1 cellular context compared by ENCODE assay signal in genomic region chr9:128087262-128087661, GRCh38.
TF ChIP-seq lines count a peak whose summit lies in the region.

No MANE protein-coding gene starts in this region.

TF ChIP-seq in K562, 482 proteins besides CTCF, POLR2A, EP300 and RAD21:
- TF ChIP-seq, protein P1, sequence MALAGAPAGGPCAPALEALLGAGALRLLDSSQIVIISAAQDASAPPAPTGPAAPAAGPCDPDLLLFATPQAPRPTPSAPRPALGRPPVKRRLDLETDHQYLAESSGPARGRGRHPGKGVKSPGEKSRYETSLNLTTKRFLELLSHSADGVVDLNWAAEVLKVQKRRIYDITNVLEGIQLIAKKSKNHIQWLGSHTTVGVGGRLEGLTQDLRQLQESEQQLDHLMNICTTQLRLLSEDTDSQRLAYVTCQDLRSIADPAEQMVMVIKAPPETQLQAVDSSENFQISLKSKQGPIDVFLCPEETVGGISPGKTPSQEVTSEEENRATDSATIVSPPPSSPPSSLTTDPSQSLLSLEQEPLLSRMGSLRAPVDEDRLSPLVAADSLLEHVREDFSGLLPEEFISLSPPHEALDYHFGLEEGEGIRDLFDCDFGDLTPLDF (CRISPR knock-in tag; IDR thresholded peaks at IDR 0.05), result no peak
- TF ChIP-seq TSC22D4 (tag; IDR thresholded peaks at IDR 0.05), result no peak
- TF ChIP-seq HDAC2 (IDR thresholded peaks at IDR 0.05), result 0 out of 2 replicates have a peak, but pooled peaks have one; percentile 18
- TF ChIP-seq RCOR1 (IDR thresholded peaks at IDR 0.05; ENCODE audit: borderline replicate concordance in 1 of 2, low read depth in 2 of 2, low read length in 2 of 2), result 0 out of 4 replicates have a peak, but pooled peaks of 1 of the 2 experiments have one; percentile 18
- TF ChIP-seq TAL1 (IDR thresholded peaks at IDR 0.05), result no peak; the same call in 1 of the 2 replicates
- TF ChIP-seq ARID1B (IDR thresholded peaks at IDR 0.05), result peak; percentile 49; the same call in 1 of the 2 replicates
- TF ChIP-seq ZNF124 (CRISPR knock-in tag; IDR thresholded peaks at IDR 0.05), result no peak
- peak; percentile 66; the same call in 1 of the 2 replicates for TF ChIP-seq ZNF407 (IDR thresholded peaks at IDR 0.05; ENCODE audit: low read depth)
- peak; percentile 14 for TF ChIP-seq ZNF121 (CRISPR knock-in tag; conservative IDR thresholded peaks at IDR 0.05)
- TF ChIP-seq POLR2B (IDR thresholded peaks at IDR 0.05; ENCODE audit: low read depth, partially characterized antibody), result no peak
- TF ChIP-seq ZNF143 (CRISPR knock-in tag; IDR thresholded peaks at IDR 0.05), result no peak
- TF ChIP-seq CHD4 (IDR thresholded peaks at IDR 0.05; ENCODE audit: insufficient read depth, insufficient replicate concordance, low read depth, low read length, poor library complexity, severe bottlenecking), result no peak
- TF ChIP-seq BCOR (IDR thresholded peaks at IDR 0.05), result 0 out of 2 replicates have a peak, but pooled peaks have one; percentile 22
- peak; percentile 39; the same call in 1 of the 2 replicates for TF ChIP-seq DPF2 (IDR thresholded peaks at IDR 0.05)
- no peak for TF ChIP-seq DMBX1 (CRISPR knock-in tag; IDR thresholded peaks at IDR 0.05; ENCODE audit: borderline replicate concordance)
- TF ChIP-seq U2AF2 (optimal IDR thresholded peaks at IDR 0.05; ENCODE audit: low read depth, low read length), result no peak
- no peak for TF ChIP-seq GATAD2A (IDR thresholded peaks at IDR 0.05)
- peak; percentile 63 for TF ChIP-seq ZFP36 (IDR thresholded peaks at IDR 0.05; ENCODE audit: low read depth, low read length, partially characterized antibody)
- TF ChIP-seq MLLT1 (IDR thresholded peaks at IDR 0.05), result no peak; a peak in 1 of 4 replicates
